Comparison of ENCODE assay signal across 19 cellular contexts in genomic region chr5:93513298-93513697, GRCh38.
"Had no signal": no experiment of that assay in that cellular context is flagged by ENCODE, and none has a peak within 500 bp of the region (broad histone marks: within the 10 kb centered on the region; RNA-seq: fewer than 3 reads in every experiment).

No MANE protein-coding gene starts in this region.

- H3K36me3 ChIP-seq: esophagus squamous epithelium, left ventricle myocardium inferior, tibial artery, upper lobe of left lung, uterus had no signal

- ATAC-seq: effector memory CD8-positive, alpha-beta T cell; left cardiac atrium; natural killer cell treated with Interleukin-12 subunit alpha and Interleukin-12 subunit beta and Interleukin-15 and Interleukin-18, amount 100 ng/mL, for 72 hours; sciatic nerve; stimulated activated naive CD8-positive, alpha-beta T cell treated with anti-CD3 and anti-CD28 coated beads, Interleukin-15, Interleukin-2, amounts not matched to agents 100 U/mL and 50 U/mL, for 24 hours had no signal

- H3K4me3 ChIP-seq: esophagus squamous epithelium, hepatocyte, left ventricle myocardium inferior, lung, smooth muscle cell, tibial artery, upper lobe of left lung, uterus had no signal

- H3K36me3 Mint-ChIP-seq: natural killer cell treated with Interleukin-12 subunit alpha and Interleukin-12 subunit beta and Interleukin-15 and Interleukin-18, amount 100 ng/mL, for 72 hours had no signal

- DNase-seq: effector memory CD8-positive, alpha-beta T cell; esophagus squamous epithelium; kidney; left cardiac atrium; left ventricle myocardium inferior; midbrain; occipital lobe; stimulated activated CD4-positive, alpha-beta T cell treated with anti-CD3 and anti-CD28 coated beads, Interleukin-2, amount 100 ng/mL, for 48 hours; stimulated activated naive CD8-positive, alpha-beta T cell treated with anti-CD3 and anti-CD28 coated beads, Interleukin-15, Interleukin-2, amounts not matched to agents 100 U/mL and 50 U/mL, for 24 hours; tibial artery; upper lobe of left lung; uterus had no signal

- H3K27me3 ChIP-seq: esophagus squamous epithelium, hepatocyte, tibial artery, upper lobe of left lung, uterus had no signal

- H3K27ac ChIP-seq: esophagus squamous epithelium, foreskin keratinocyte, hepatocyte, left ventricle myocardium inferior, tibial artery, upper lobe of left lung, uterus had no signal

- H3K27me3 Mint-ChIP-seq: dendritic cell treated with granulocyte-macrophage colony-stimulating factor and Interleukin-4, amounts not matched to agents 40 ng/mL and 50 ng/mL, for 4 days; natural killer cell treated with Interleukin-12 subunit alpha and Interleukin-12 subunit beta and Interleukin-15 and Interleukin-18, amount 100 ng/mL, for 72 hours had no signal

- H3K27ac Mint-ChIP-seq: dendritic cell treated with granulocyte-macrophage colony-stimulating factor and Interleukin-4, amounts not matched to agents 40 ng/mL and 50 ng/mL, for 4 days; effector memory CD8-positive, alpha-beta T cell; natural killer cell treated with Interleukin-12 subunit alpha and Interleukin-12 subunit beta and Interleukin-15 and Interleukin-18, amount 100 ng/mL, for 72 hours had no signal

- H3K79me2 ChIP-seq: hepatocyte had no signal

- H2AFZ ChIP-seq: hepatocyte had no signal

- H3K4me2 ChIP-seq: hepatocyte, smooth muscle cell had no signal

- H3K4me1 ChIP-seq: esophagus squamous epithelium, foreskin keratinocyte, left ventricle myocardium inferior, tibial artery, upper lobe of left lung, uterus had no signal

- H3K4me3 Mint-ChIP-seq: dendritic cell treated with granulocyte-macrophage colony-stimulating factor and Interleukin-4, amounts not matched to agents 40 ng/mL and 50 ng/mL, for 4 days; effector memory CD8-positive, alpha-beta T cell; natural killer cell treated with Interleukin-12 subunit alpha and Interleukin-12 subunit beta and Interleukin-15 and Interleukin-18, amount 100 ng/mL, for 72 hours had no signal

- H3K9me3 Mint-ChIP-seq: dendritic cell treated with granulocyte-macrophage colony-stimulating factor and Interleukin-4, amounts not matched to agents 40 ng/mL and 50 ng/mL, for 4 days; effector memory CD8-positive, alpha-beta T cell; natural killer cell treated with Interleukin-12 subunit alpha and Interleukin-12 subunit beta and Interleukin-15 and Interleukin-18, amount 100 ng/mL, for 72 hours had no signal

- H3K9me3 ChIP-seq: esophagus squamous epithelium, left ventricle myocardium inferior, tibial artery, upper lobe of left lung, uterus had no signal
